Comparison of ENCODE assay signal across 11 cellular contexts in the genomic region with DNA sequence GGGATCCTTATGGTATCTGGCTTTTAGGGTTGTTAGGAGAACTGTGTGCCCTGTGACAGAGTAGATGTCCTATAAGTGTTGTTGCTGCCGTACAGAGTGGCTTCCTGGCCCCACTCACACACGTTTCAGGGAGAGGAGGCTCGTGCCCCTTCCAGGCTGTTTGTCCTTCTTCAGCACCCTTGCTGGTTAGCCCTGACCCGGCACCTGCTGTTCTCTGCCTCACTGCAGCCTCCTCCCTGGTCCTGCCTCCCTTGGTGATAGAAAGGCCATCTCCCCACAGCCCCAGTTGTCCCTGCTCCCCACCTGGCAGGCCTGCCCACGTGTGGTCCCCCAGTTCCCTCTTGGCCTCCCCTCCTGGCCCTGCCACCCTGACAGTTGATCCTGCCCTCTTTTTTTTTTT. TPM values are rescaled to one million over a fixed set of nuclear protein-coding genes. Genes with fewer than 3 reads are reported as not detected.
A peak's percentile ranks its signal among the peaks of the same experiment; 100 is the strongest.
DNase-seq lines count a peak whose midpoint lies in the region; ATAC-seq and TF ChIP-seq lines count a peak whose summit lies in the region.
"Had no signal": no experiment of that assay in that cellular context is flagged by ENCODE, and none has a peak within 500 bp of the region (broad histone marks: within the 10 kb centered on the region; RNA-seq: fewer than 3 reads in every experiment).

No MANE protein-coding gene starts in this region.

- WGBS in tibial nerve, 2 donors: 73 to 75% methylated on average over 5 of the region's 5 CpGs

- H3K27ac Mint-ChIP-seq in T-helper 1 cell treated with Interleukin-12 subunit alpha and Interleukin-12 subunit beta and Interleukin-4 antibody, amounts not matched to agents 30 μg/mL and 1 μg/mL, for 36 hours: no peak overlapping the region
- peak overlapping the region; percentile 59 for H3K27ac Mint-ChIP-seq in stimulated activated memory B cell treated with anti-CD40 and anti-IgM and Interleukin-4, amounts not matched to agents 10 μg/mL and 1 μg/mL and 100 μg/mL, for 72 hours

- peaks cover 32% of the 10 kb centered on the region for H3K4me1 ChIP-seq in PC-9 (replicated peaks; ENCODE audit: insufficient read depth)
- H3K4me1 ChIP-seq in fibroblast of lung (ENCODE audit: control insufficient read depth, extremely low read depth, insufficient read depth, low read length): peaks cover 29% of the 10 kb centered on the region
- H3K4me1 ChIP-seq in tibial nerve: peaks cover 0 to 54% (median 36%) of the 10 kb centered on the region in 4 donors
- H3K4me1 ChIP-seq in uterus: peaks cover 3 to 8% of the 10 kb centered on the region in 2 donors

- H3K4me3 ChIP-seq in PC-9 (no peak overlapping the region), fibroblast of lung (replicated peaks in 1 of 4; ENCODE audit: control extremely low read depth in 1 of 4, insufficient read depth in 1 of 4, low read depth in 3 of 4, low read length in 4 of 4) (peak overlapping the region in 2 of 4 experiments; percentile 71 to 89), tibial nerve (no peak overlapping the region), uterus (no peak overlapping the region)

- no peaks in the 10 kb centered on the region for H3K9me3 Mint-ChIP-seq in T-helper 1 cell treated with Interleukin-12 subunit alpha and Interleukin-12 subunit beta and Interleukin-4 antibody, amounts not matched to agents 30 μg/mL and 1 μg/mL, for 36 hours
- no peaks in the 10 kb centered on the region for H3K9me3 Mint-ChIP-seq in stimulated activated memory B cell treated with anti-CD40 and anti-IgM and Interleukin-4, amounts not matched to agents 10 μg/mL and 1 μg/mL and 100 μg/mL, for 72 hours

- TF ChIP-seq CTCF in PC-9 (conservative IDR thresholded peaks at IDR 0.05): no peak
- TF ChIP-seq CTCF in fibroblast of lung (conservative IDR thresholded peaks at IDR 0.05 in 1 of 2, IDR thresholded peaks at IDR 0.05 in 1 of 2; ENCODE audit: low read depth in 1 of 2, low read length in 2 of 2): no peak
- no peak for TF ChIP-seq CTCF in tibial nerve (IDR thresholded peaks at IDR 0.05)
- no peak for TF ChIP-seq CTCF in uterus (IDR thresholded peaks at IDR 0.05)

- H2AFZ ChIP-seq in PC-9 (no peak overlapping the region), fibroblast of lung (ENCODE audit: low read length) (no peak overlapping the region)

- peaks cover 19% of the 10 kb centered on the region; the same call in 1 of the 2 replicates for H3F3A ChIP-seq in PC-9 (ENCODE audit: insufficient read depth, low read depth)

- intact Hi-C loops in PC-9 (cut with micrococcal nuclease; ENCODE audit: unreplicated experiment): loop anchor here (5.0 kb wide), 1 partner anchor 101 kb away; no protein-coding TSS in a partner anchor
- intact Hi-C loops in uterus (cut with DNase I; ENCODE audit: low total_unique reads): no loop called here

- H3K4me1 Mint-ChIP-seq in T-helper 1 cell treated with Interleukin-12 subunit alpha and Interleukin-12 subunit beta and Interleukin-4 antibody, amounts not matched to agents 30 μg/mL and 1 μg/mL, for 36 hours (ENCODE audit: low read depth): peaks cover 11% of the 10 kb centered on the region
- peaks cover 81% of the 10 kb centered on the region for H3K4me1 Mint-ChIP-seq in stimulated activated memory B cell treated with anti-CD40 and anti-IgM and Interleukin-4, amounts not matched to agents 10 μg/mL and 1 μg/mL and 100 μg/mL, for 72 hours

- POLR2A ChIA-PET in PC-9 (lab: Charles Lee; ENCODE audit: unreplicated experiment): no interaction called here

- H3K27me3 ChIP-seq in PC-9 (ENCODE audit: insufficient read depth, low read depth): no peaks in the 10 kb centered on the region
- no peaks in the 10 kb centered on the region for H3K27me3 ChIP-seq in fibroblast of lung (ENCODE audit: control insufficient read depth, insufficient read depth, low read length)
- H3K27me3 ChIP-seq in tibial nerve: no peaks in the 10 kb centered on the region
- H3K27me3 ChIP-seq in uterus: no peaks in the 10 kb centered on the region
- H3K27me3 ChIP-seq: breast epithelium had no signal

- CTCF ChIA-PET in PC-9 (lab: Charles Lee): no interaction called here

- peak overlapping the region; percentile 7 for H3K4me3 Mint-ChIP-seq in T-helper 1 cell treated with Interleukin-12 subunit alpha and Interleukin-12 subunit beta and Interleukin-4 antibody, amounts not matched to agents 30 μg/mL and 1 μg/mL, for 36 hours
- H3K4me3 Mint-ChIP-seq in stimulated activated memory B cell treated with anti-CD40 and anti-IgM and Interleukin-4, amounts not matched to agents 10 μg/mL and 1 μg/mL and 100 μg/mL, for 72 hours: peak overlapping the region; percentile 65

- DNase-seq in T-helper 1 cell (no peak), PC-9 (no peak), fibroblast of lung (ENCODE audit: low read depth in 2 of 2) (no peak), tibial nerve (ENCODE audit: low spot score in 2 of 2) (no peak), uterus (no peak), 8988T (no peak)
- DNase-seq: activated CD4-positive, alpha-beta T cell treated with anti-CD3 and anti-CD28 coated beads, Interleukin-2, amount 50 U/mL, for 4 hours; kidney glomerular epithelial cell had no signal

- H3K36me3 ChIP-seq in PC-9 (ENCODE audit: low read depth): no peaks in the 10 kb centered on the region
- H3K36me3 ChIP-seq in fibroblast of lung (ENCODE audit: control insufficient read depth, insufficient read depth, low read length): no peaks in the 10 kb centered on the region
- H3K36me3 ChIP-seq in tibial nerve: no peaks in the 10 kb centered on the region
- H3K36me3 ChIP-seq in uterus: no peaks in the 10 kb centered on the region
- H3K36me3 ChIP-seq: breast epithelium had no signal

- H3K4me2 ChIP-seq in PC-9: no peak overlapping the region
- peak overlapping the region; percentile 45 for H3K4me2 ChIP-seq in fibroblast of lung (ENCODE audit: extremely low read depth, insufficient read depth, low read length)

- no peak for TF ChIP-seq EP300 in tibial nerve (IDR thresholded peaks at IDR 0.05)

- no peak for ATAC-seq in stimulated activated memory B cell treated with anti-CD40 and anti-IgM and Interleukin-4, amounts not matched to agents 10 μg/mL and 1 μg/mL and 100 μg/mL, for 72 hours

- H3K27ac ChIP-seq in PC-9 (no peak overlapping the region), fibroblast of lung (ENCODE audit: insufficient read depth, low read length) (no peak overlapping the region), tibial nerve (peak overlapping the region in 1 of 4 donors; percentile 94), uterus (no peak overlapping the region)
- H3K27ac ChIP-seq: breast epithelium had no signal

- H3K9me3 ChIP-seq in PC-9 (ENCODE audit: insufficient read depth, low read depth): no peaks in the 10 kb centered on the region
- no peaks in the 10 kb centered on the region for H3K9me3 ChIP-seq in fibroblast of lung (ENCODE audit: control insufficient read depth, insufficient read depth, low read depth, low read length)
- no peaks in the 10 kb centered on the region for H3K9me3 ChIP-seq in tibial nerve
- H3K9me3 ChIP-seq in uterus: no peaks in the 10 kb centered on the region
- H3K9me3 ChIP-seq: breast epithelium had no signal

- no peak overlapping the region for H3K9ac ChIP-seq in fibroblast of lung (ENCODE audit: insufficient read depth, low read length)

- no peaks in the 10 kb centered on the region for H3K9me2 ChIP-seq in PC-9 (ENCODE audit: insufficient read depth)

- BruUV-seq in PC-9 (replicated peaks; lab: Mats Ljungman, UMichigan): TSS peak; percentile 14

- H3K27me3 Mint-ChIP-seq in T-helper 1 cell treated with Interleukin-12 subunit alpha and Interleukin-12 subunit beta and Interleukin-4 antibody, amounts not matched to agents 30 μg/mL and 1 μg/mL, for 36 hours (ENCODE audit: low read depth): peaks cover 48% of the 10 kb centered on the region
- H3K27me3 Mint-ChIP-seq in stimulated activated memory B cell treated with anti-CD40 and anti-IgM and Interleukin-4, amounts not matched to agents 10 μg/mL and 1 μg/mL and 100 μg/mL, for 72 hours: no peaks in the 10 kb centered on the region

- H3K79me2 ChIP-seq in PC-9 (ENCODE audit: low read depth): peaks cover 10% of the 10 kb centered on the region; the same call in 1 of the 2 replicates
- peaks cover 65% of the 10 kb centered on the region for H3K79me2 ChIP-seq in fibroblast of lung (ENCODE audit: control insufficient read depth, insufficient read depth, low read length)

- no peaks in the 10 kb centered on the region for H3K36me3 Mint-ChIP-seq in T-helper 1 cell treated with Interleukin-12 subunit alpha and Interleukin-12 subunit beta and Interleukin-4 antibody, amounts not matched to agents 30 μg/mL and 1 μg/mL, for 36 hours (ENCODE audit: low read depth)
- peaks cover 15% of the 10 kb centered on the region for H3K36me3 Mint-ChIP-seq in stimulated activated memory B cell treated with anti-CD40 and anti-IgM and Interleukin-4, amounts not matched to agents 10 μg/mL and 1 μg/mL and 100 μg/mL, for 72 hours

- H4K20me1 ChIP-seq in PC-9 (ENCODE audit: insufficient read depth) (no peaks in the 10 kb centered on the region; the same call in 1 of the 2 replicates), fibroblast of lung (ENCODE audit: control insufficient read depth, extremely low read depth, insufficient read depth, low read length) (no peaks in the 10 kb centered on the region)

- TF ChIP-seq POLR2A in tibial nerve (IDR thresholded peaks at IDR 0.05) (no peak), uterus (IDR thresholded peaks at IDR 0.05) (no peak)

RNA-seq across cellular contexts. Expression of gene CLIP2, which starts 2.3 kb away (rescaled TPM):
- total RNA-seq in PC-9 (2021) (37.9 and 48.0 TPM in 2 replicates), fibroblast of lung (58.3 and 77.8 TPM in 2 replicates), tibial nerve (10 to 100 TPM; 42.0 to 48.3 (median 46.3) TPM), uterus (10 to 100 TPM; 20.3 to 41.8 (median 28.4) TPM)
- polyA plus RNA-seq in fibroblast of lung: 9.6 and 13.1 TPM in 2 replicates
- 35.3 and 55.2 TPM in 2 replicates for polyA plus RNA-seq in fibroblast of lung (2012)
- polyA minus RNA-seq in fibroblast of lung (ENCODE audit: low replicate concordance): 44.8 and 58.9 TPM in 2 replicates

RNA-seq across cellular contexts. Expression of gene RFC2, which starts 37.3 kb away (rescaled TPM):
- total RNA-seq in PC-9 (2021) (65.5 and 75.7 TPM in 2 replicates), fibroblast of lung (9.9 and 11.8 TPM in 2 replicates), tibial nerve (10 to 100 TPM in 3 of 4 donors, 1 to 10 TPM in 1; 8.4 to 25.1 (median 14.1) TPM), uterus (10 to 100 TPM in 3 of 4 donors, 1 to 10 TPM in 1; 4.9 to 31.4 (median 19.2) TPM)
- 19.6 and 33.2 TPM in 2 replicates for polyA plus RNA-seq in fibroblast of lung
- polyA plus RNA-seq in fibroblast of lung (2012): 22.4 and 40.6 TPM in 2 replicates
- polyA minus RNA-seq in fibroblast of lung (ENCODE audit: low replicate concordance): 13.9 and 18.1 TPM in 2 replicates
